ENCODE assay signal across 18 cellular contexts in the genomic region with DNA sequence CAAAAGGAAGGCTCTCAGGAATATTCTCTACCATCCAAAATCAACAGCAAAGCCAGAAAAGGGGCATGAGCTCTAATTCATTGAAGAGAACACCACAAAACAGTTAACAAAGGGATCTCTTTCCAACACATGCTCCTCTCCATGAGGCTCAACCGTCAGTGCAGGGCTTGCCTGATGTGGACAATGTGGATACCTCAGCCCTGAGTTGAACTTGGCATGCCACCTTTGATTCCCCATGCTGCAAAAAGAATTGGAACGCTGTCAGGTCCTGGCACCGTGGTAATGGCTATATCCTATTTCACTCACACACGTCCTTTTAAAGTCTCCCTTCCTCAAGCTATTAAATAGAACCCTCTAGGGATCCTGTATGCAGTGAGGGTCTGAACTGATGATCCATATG. TPM values are rescaled to one million over a fixed set of nuclear protein-coding genes. Genes with fewer than 3 reads are reported as not detected.
DNase-seq lines count a peak whose midpoint lies in the region; ATAC-seq and TF ChIP-seq lines count a peak whose summit lies in the region.
"Had no signal": no experiment of that assay in that cellular context is flagged by ENCODE, and none has a peak within 500 bp of the region (broad histone marks: within the 10 kb centered on the region; RNA-seq: fewer than 3 reads in every experiment).

No MANE protein-coding gene starts in this region.

- H3K4me1 Mint-ChIP-seq in endodermal cell, result no peaks in the 10 kb centered on the region
- H3K4me1 Mint-ChIP-seq: activated B cell treated with CpG ODN at 0.5 μM for 24 hours; CD4-positive, CD25-positive, alpha-beta regulatory T cell had no signal

- H3K27ac ChIP-seq in endodermal cell (ENCODE audit: low read depth, low read length) (peak overlapping the region; percentile 0), testis (peak overlapping the region; percentile 58 to 84), foreskin keratinocyte (no peak overlapping the region)

- DNase-seq in NCI-H2081 (lab: John Stamatoyannopoulos, UW) (peak; percentile 6 to 49), NCI-H2081 treated with DMSO at 0.1 percent for 48 hours (lab: John Stamatoyannopoulos, UW) (no peak), endodermal cell (no peak), midbrain (lab: John Stamatoyannopoulos, UW) (peak; percentile 41), testis (no peak), foreskin keratinocyte (no peak), NCI-H1694 (lab: John Stamatoyannopoulos, UW) (no peak)
- DNase-seq: activated B cell treated with CpG ODN at 0.5 μM for 24 hours; activated CD8-positive, alpha-beta memory T cell treated with anti-CD3 and anti-CD28 coated beads for 24 hours; activated effector memory CD4-positive, alpha-beta T cell treated with anti-CD3 and anti-CD28 coated beads, Interleukin-2, amount 50 U/mL, for 16 hours; CD4-positive, CD25-positive, alpha-beta regulatory T cell; mesenchymal stem cell; NCI-H524; RPMI8226; T-helper 1 cell had no signal

- H3K36me3 Mint-ChIP-seq in endodermal cell (ENCODE audit: low read depth), result peaks cover 19% of the 10 kb centered on the region

- 89 to 98% methylated on average over 4 of the region's 4 CpGs for WGBS in endodermal cell (ENCODE audit: insufficient coverage in 1 of 2, insufficient read length in 1 of 2), 2 experiments
- WGBS in testis, 2 donors, result 29 to 58% methylated on average over 4 of the region's 4 CpGs

- no peaks in the 10 kb centered on the region for H3K27me3 ChIP-seq in endodermal cell (ENCODE audit: control insufficient read depth, insufficient read depth, low read length, poor library complexity, severe bottlenecking)
- no peaks in the 10 kb centered on the region for H3K27me3 ChIP-seq in testis
- H3K27me3 ChIP-seq in foreskin keratinocyte, result no peaks in the 10 kb centered on the region
- H3K27me3 ChIP-seq: ascending aorta had no signal

- peaks cover 45% of the 10 kb centered on the region for H3K36me3 ChIP-seq in endodermal cell (ENCODE audit: control insufficient read depth, insufficient read depth, low read length)
- H3K36me3 ChIP-seq in testis (ENCODE audit: low read depth, missing control alignments), result no peaks in the 10 kb centered on the region

- H3K4me1 ChIP-seq in endodermal cell (ENCODE audit: control insufficient read depth, insufficient read depth, low read length) (no peaks in the 10 kb centered on the region), testis (peaks cover 25% of the 10 kb centered on the region), foreskin keratinocyte (peaks cover 5% of the 10 kb centered on the region)
- H3K4me1 ChIP-seq: ascending aorta had no signal

- H3K4me3 Mint-ChIP-seq in endodermal cell, result no peak overlapping the region
- H3K4me3 Mint-ChIP-seq: activated B cell treated with CpG ODN at 0.5 μM for 24 hours; CD4-positive, CD25-positive, alpha-beta regulatory T cell; stimulated activated naive CD8-positive, alpha-beta T cell treated with anti-CD3 and anti-CD28 coated beads, Interleukin-15, Interleukin-2, amounts not matched to agents 100 ng/mL and 50 ng/mL, for 24 hours had no signal

- H3K9me3 ChIP-seq in endodermal cell (ENCODE audit: control insufficient read depth, low read length), result peaks cover 7% of the 10 kb centered on the region
- H3K9me3 ChIP-seq in testis, result no peaks in the 10 kb centered on the region
- H3K9me3 ChIP-seq: ascending aorta had no signal

- TF ChIP-seq CTCF in endodermal cell (conservative IDR thresholded peaks at IDR 0.05), result no peak
- no peak for TF ChIP-seq CTCF in testis (IDR thresholded peaks at IDR 0.05)
- no peak for TF ChIP-seq CTCF in foreskin keratinocyte (conservative IDR thresholded peaks at IDR 0.05)

- ATAC-seq in GM18868 (IDR thresholded peaks at IDR 0.05; ENCODE audit: unreplicated experiment), result no peak
- no peak for ATAC-seq in foreskin keratinocyte

- no peaks in the 10 kb centered on the region for H3K9me3 Mint-ChIP-seq in endodermal cell
- H3K9me3 Mint-ChIP-seq: activated B cell treated with CpG ODN at 0.5 μM for 24 hours; CD4-positive, CD25-positive, alpha-beta regulatory T cell had no signal

- no peak overlapping the region for H3K4me3 ChIP-seq in endodermal cell (ENCODE audit: low read length)
- H3K4me3 ChIP-seq in testis, result no peak overlapping the region
- H3K4me3 ChIP-seq: ascending aorta had no signal

- no peak for TF ChIP-seq POLR2A in testis (IDR thresholded peaks at IDR 0.05)

- intact Hi-C loops in testis (cut with DNase I; ENCODE audit: low total_unique reads), result no loop called here

- H3K27ac Mint-ChIP-seq in endodermal cell, result no peak overlapping the region
- H3K27ac Mint-ChIP-seq: activated B cell treated with CpG ODN at 0.5 μM for 24 hours; stimulated activated naive CD8-positive, alpha-beta T cell treated with anti-CD3 and anti-CD28 coated beads, Interleukin-15, Interleukin-2, amounts not matched to agents 100 ng/mL and 50 ng/mL, for 24 hours had no signal

- no peaks in the 10 kb centered on the region for H3K27me3 Mint-ChIP-seq in endodermal cell (ENCODE audit: insufficient read depth)
- H3K27me3 Mint-ChIP-seq: activated B cell treated with CpG ODN at 0.5 μM for 24 hours; CD4-positive, CD25-positive, alpha-beta regulatory T cell; stimulated activated naive CD8-positive, alpha-beta T cell treated with anti-CD3 and anti-CD28 coated beads, Interleukin-15, Interleukin-2, amounts not matched to agents 100 ng/mL and 50 ng/mL, for 24 hours had no signal

- no peak overlapping the region for H3K9ac ChIP-seq in endodermal cell (ENCODE audit: extremely low read depth, low read length, poor library complexity, severe bottlenecking)

RNA-seq across cellular contexts. Expression of gene IP6K2, which starts 30.7 kb away (rescaled TPM):
- total RNA-seq in endodermal cell (100 to 1,000 TPM; 104 to 127 TPM), testis (100 to 1,000 TPM; 114 to 148 TPM), foreskin keratinocyte (58.5 and 62.4 TPM in 2 replicates)
- 219 TPM for polyA plus RNA-seq in endodermal cell (2013, experiment 1 of 2)
- polyA plus RNA-seq in endodermal cell (2013, experiment 2 of 2), result 181 TPM
- polyA plus RNA-seq in testis (ENCODE audit: insufficient read depth, low read depth, low replicate concordance) (113 TPM), foreskin keratinocyte (59.0 and 65.4 TPM in 2 replicates)

Comparison
In these comparisons a context has a peak if more than half of its experiments do, and no peak if none do; other contexts are left out.
1. DNase-seq: peak in NCI-H2081 (2 of 2) and midbrain (single experiment); none in NCI-H2081 treated with DMSO at 0.1 percent for 48 hours (single experiment), endodermal cell (single experiment), testis (single experiment), foreskin keratinocyte (0 of 2) and NCI-H1694 (single experiment).